ENCODE assay signal across 11 cellular contexts in genomic region chr1:1014896-1015681, GRCh38. TPM values are rescaled to one million over a fixed set of nuclear protein-coding genes. Genes with fewer than 3 reads are reported as not detected.
DNase-seq lines count a peak whose midpoint lies in the region; ATAC-seq, FAIRE-seq and TF ChIP-seq lines count a peak whose summit lies in the region.
"Had no signal": no experiment of that assay in that cellular context is flagged by ENCODE, and none has a peak within 500 bp of the region (broad histone marks: within the 10 kb centered on the region; RNA-seq: fewer than 3 reads in every experiment).

No MANE protein-coding gene starts in this region.

- POLR2A ChIA-PET in OCI-LY7 (lab: Charles Lee), result no interaction called here

- 0 out of 2 replicates have a peak, but pooled peaks cover 3% of the 10 kb centered on the region for H3K9me3 ChIP-seq in OCI-LY7 (ENCODE audit: low read length)

- ATAC-seq in stimulated activated naive CD8-positive, alpha-beta T cell treated with anti-CD3 and anti-CD28 coated beads, Interleukin-15, Interleukin-2, amounts not matched to agents 100 U/mL and 50 U/mL, for 24 hours, result no peak

- TF ChIP-seq CTCF in OCI-LY7 (conservative IDR thresholded peaks at IDR 0.05; ENCODE audit: low read length), result peak; percentile 60
- TF ChIP-seq CTCF in epithelial cell of proximal tubule (conservative IDR thresholded peaks at IDR 0.05; ENCODE audit: low read depth, low read length), result peak; percentile 56

- no peak overlapping the region for H2AFZ ChIP-seq in OCI-LY7 (ENCODE audit: low read length)

- H3K79me2 ChIP-seq in OCI-LY7 (ENCODE audit: insufficient read depth, low read depth, low read length), result no peaks in the 10 kb centered on the region

- peak overlapping the region; percentile 97 for H3K4me3 Mint-ChIP-seq in T-helper 2 cell treated with Interferon-gamma antibody and Interleukin-4, amounts not matched to agents 5 μg/mL and 100 μg/mL, for 36 hours

- CTCF ChIA-PET in OCI-LY7 (lab: Charles Lee; ENCODE audit: unreplicated experiment), result interaction anchor here (0.6 kb wide), 1 partner anchor 17 kb away, joined by 3 read pairs; no protein-coding TSS in a partner anchor

- no peaks in the 10 kb centered on the region for H3K9me3 Mint-ChIP-seq in T-helper 2 cell treated with Interferon-gamma antibody and Interleukin-4, amounts not matched to agents 5 μg/mL and 100 μg/mL, for 36 hours

- no peaks in the 10 kb centered on the region for H3K9me2 ChIP-seq in OCI-LY7 (ENCODE audit: insufficient read depth, low read length)

- no peak for FAIRE-seq in urothelium cell line (lab: Jason Lieb, UNC)

- intact Hi-C loops in OCI-LY7 (cut with micrococcal nuclease; ENCODE audit: unreplicated experiment), result loop anchor here (5.0 kb wide), 1 partner anchor 47 kb away; no protein-coding TSS in a partner anchor

- no peaks in the 10 kb centered on the region for H4K20me1 ChIP-seq in OCI-LY7 (ENCODE audit: insufficient read depth, low read length)

- peaks cover 22% of the 10 kb centered on the region for H3K4me1 ChIP-seq in OCI-LY7 (ENCODE audit: insufficient read depth, low read length, poor library complexity, severe bottlenecking)

- peaks cover 14% of the 10 kb centered on the region for H3K36me3 Mint-ChIP-seq in T-helper 2 cell treated with Interferon-gamma antibody and Interleukin-4, amounts not matched to agents 5 μg/mL and 100 μg/mL, for 36 hours (ENCODE audit: low read depth)

- H3K27ac Mint-ChIP-seq in T-helper 2 cell treated with Interferon-gamma antibody and Interleukin-4, amounts not matched to agents 5 μg/mL and 100 μg/mL, for 36 hours, result peak overlapping the region; percentile 41

- H3K27me3 Mint-ChIP-seq in T-helper 2 cell treated with Interferon-gamma antibody and Interleukin-4, amounts not matched to agents 5 μg/mL and 100 μg/mL, for 36 hours (ENCODE audit: low read depth), result no peaks in the 10 kb centered on the region

- peaks cover 10% of the 10 kb centered on the region for H3K4me1 Mint-ChIP-seq in T-helper 2 cell treated with Interferon-gamma antibody and Interleukin-4, amounts not matched to agents 5 μg/mL and 100 μg/mL, for 36 hours (ENCODE audit: low read depth)

- no TSS peak for BruUV-seq in OCI-LY7 (replicated peaks; lab: Mats Ljungman, UMichigan)

- no peak for DNase-seq in T-helper 2 cell treated with Interferon-gamma antibody and Interleukin-4, amounts not matched to agents 5 μg/mL and 100 μg/mL, for 36 hours (ENCODE audit: low spot score)
- DNase-seq in T-helper 2 cell, result no peak
- DNase-seq in OCI-LY7 (ENCODE audit: low spot score), result peak; percentile 48
- no peak for DNase-seq in epithelial cell of proximal tubule (ENCODE audit: low read depth)
- DNase-seq in stimulated activated naive CD8-positive, alpha-beta T cell treated with anti-CD3 and anti-CD28 coated beads, Interleukin-15, Interleukin-2, amounts not matched to agents 100 U/mL and 50 U/mL, for 24 hours, result peak; percentile 55
- no peak for DNase-seq in urothelium cell line (ENCODE audit: low spot score)
- no peak for DNase-seq in stimulated activated CD4-positive, alpha-beta T cell treated with anti-CD3 and anti-CD28 coated beads, Interleukin-12 subunit alpha, Interleukin-12 subunit beta, amount 100 ng/mL, for 4 hours
- DNase-seq in midbrain (lab: John Stamatoyannopoulos, UW), result no peak
- DNase-seq: GDM1, NCI-H1092 treated with DMSO at 0.1 percent for 48 hours had no signal

- H3K27ac ChIP-seq in OCI-LY7 (ENCODE audit: low read depth, low read length, poor library complexity, severe bottlenecking), result peak overlapping the region; percentile 63

- peak overlapping the region; percentile 85 for H3K4me2 ChIP-seq in OCI-LY7 (ENCODE audit: low read length)

- H3K36me3 ChIP-seq in OCI-LY7 (ENCODE audit: insufficient read depth, low read length), result no peaks in the 10 kb centered on the region

- H3K4me3 ChIP-seq in OCI-LY7 (ENCODE audit: low read depth, low read length, poor library complexity, severe bottlenecking) (peak overlapping the region; percentile 75), epithelial cell of proximal tubule (ENCODE audit: low read depth, low read length) (no peak overlapping the region)

RNA-seq across cellular contexts. Expression of gene ISG15, which starts 1.8 kb away (rescaled TPM):
- total RNA-seq in OCI-LY7 (2014; rRNA removed; shearing (Covaris generic)), result 99.9 and 110 TPM in 2 replicates
- total RNA-seq in OCI-LY7 (2022), result 53.4 and 65.4 TPM in 2 replicates
- 66.0 and 75.6 TPM in 2 replicates for total RNA-seq in epithelial cell of proximal tubule

RNA-seq across cellular contexts. Expression of gene AGRN, which starts 4.8 kb away (rescaled TPM):
- total RNA-seq in OCI-LY7 (2014; rRNA removed; shearing (Covaris generic)), result 2.2 and 2.7 TPM in 2 replicates
- total RNA-seq in OCI-LY7 (2022) (9.1 and 9.8 TPM in 2 replicates), epithelial cell of proximal tubule (261 and 462 TPM in 2 replicates)

RNA-seq across cellular contexts. Expression of gene HES4, which starts 15.2 kb away (rescaled TPM):
- total RNA-seq in OCI-LY7 (2014; rRNA removed; shearing (Covaris generic)), result not detected in 2 replicates
- not detected in 2 replicates for total RNA-seq in OCI-LY7 (2022)
- 141 and 193 TPM in 2 replicates for total RNA-seq in epithelial cell of proximal tubule

RNA-seq across cellular contexts. Expression of gene PERM1, which starts 33.2 kb away (rescaled TPM):
- total RNA-seq in OCI-LY7 (2014; rRNA removed; shearing (Covaris generic)), result not detected in 2 replicates
- total RNA-seq in OCI-LY7 (2022) (not detected in 2 replicates), epithelial cell of proximal tubule (not detected in 2 replicates)
- total RNA-seq: dermis microvascular lymphatic vessel endothelial cell had no signal

RNA-seq across cellular contexts. Expression of gene PLEKHN1, which starts 48.8 kb away (rescaled TPM):
- total RNA-seq in OCI-LY7 (2014; rRNA removed; shearing (Covaris generic)), result 0.05 TPM in 1 of 2 replicates, not detected in the other
- not detected in 2 replicates for total RNA-seq in OCI-LY7 (2022)
- total RNA-seq in epithelial cell of proximal tubule, result 3.1 and 6.8 TPM in 2 replicates

Comparison
In these comparisons a context has a peak if more than half of its experiments do, and no peak if none do; other contexts are left out.
1. DNase-seq: peak in OCI-LY7 (single experiment) and stimulated activated naive CD8-positive, alpha-beta T cell treated with anti-CD3 and anti-CD28 coated beads, Interleukin-15, Interleukin-2, amounts not matched to agents 100 U/mL and 50 U/mL, for 24 hours (single experiment); none in T-helper 2 cell treated with Interferon-gamma antibody and Interleukin-4, amounts not matched to agents 5 μg/mL and 100 μg/mL, for 36 hours (single experiment), T-helper 2 cell (0 of 5), epithelial cell of proximal tubule (single experiment), urothelium cell line (single experiment), stimulated activated CD4-positive, alpha-beta T cell treated with anti-CD3 and anti-CD28 coated beads, Interleukin-12 subunit alpha, Interleukin-12 subunit beta, amount 100 ng/mL, for 4 hours (single experiment) and midbrain (single experiment).
2. RNA of gene AGRN, which starts 4.8 kb away (total RNA-seq): 261 to 462 TPM in epithelial cell of proximal tubule; 2.2 to 9.8 TPM in OCI-LY7; every median in the first group is over 10 times any median in the second.
3. RNA of gene HES4, which starts 15.2 kb away (total RNA-seq): 141 to 193 TPM in epithelial cell of proximal tubule; not detected in OCI-LY7; every median in the first group is over 100 times any median in the second.